Comparison of ENCODE assay signal across 10 cellular contexts in the genomic region with DNA sequence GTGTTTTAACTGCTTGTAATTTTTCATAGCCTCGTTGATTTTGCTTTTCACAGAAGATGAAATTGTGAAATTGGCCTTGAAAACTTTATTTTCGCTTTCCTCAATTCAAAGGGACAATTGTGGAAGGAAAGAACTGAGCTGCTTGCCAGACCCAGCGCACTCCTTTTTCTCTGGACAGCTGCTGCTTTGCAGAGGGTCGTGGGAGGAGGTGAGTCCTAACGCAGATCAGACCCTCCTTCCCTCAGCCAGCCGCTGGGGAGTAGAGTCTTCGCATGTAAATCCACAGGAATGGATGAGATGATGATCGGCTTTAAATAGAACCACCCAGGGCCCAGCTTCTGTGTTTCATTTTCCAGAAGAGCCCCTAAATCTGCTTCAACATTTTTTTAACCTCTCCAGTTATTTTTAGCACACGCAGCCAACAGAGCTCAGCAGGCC. TPM values are rescaled to one million over a fixed set of nuclear protein-coding genes. Genes with fewer than 3 reads are reported as not detected.
DNase-seq lines count a peak whose midpoint lies in the region; ATAC-seq and TF ChIP-seq lines count a peak whose summit lies in the region.
"Had no signal": no experiment of that assay in that cellular context is flagged by ENCODE, and none has a peak within 500 bp of the region (broad histone marks: within the 10 kb centered on the region; RNA-seq: fewer than 3 reads in every experiment).

No MANE protein-coding gene starts in this region.

- peak overlapping the region in 11 of 12 donors; percentile 8 to 66 (median 61) for H3K27ac ChIP-seq in heart left ventricle

- H3K36me3 ChIP-seq in heart left ventricle (no peaks in the 10 kb centered on the region), skeletal muscle satellite cell (ENCODE audit: insufficient read depth, low read length) (no peaks in the 10 kb centered on the region)

- H3K27me3 ChIP-seq in heart left ventricle: no peaks in the 10 kb centered on the region
- H3K27me3 ChIP-seq in skeletal muscle satellite cell (ENCODE audit: control insufficient read depth, insufficient read depth, low read length): no peaks in the 10 kb centered on the region

- no peaks in the 10 kb centered on the region for H3K9me3 ChIP-seq in heart left ventricle
- no peaks in the 10 kb centered on the region for H3K9me3 ChIP-seq in skeletal muscle satellite cell (replicated peaks; ENCODE audit: low read length)

- peak; percentile 43 for DNase-seq in GM03348 (ENCODE audit: low spot score)
- DNase-seq in heart left ventricle: peak in 4 of 5 donors; percentile 38 to 59 (median 49)
- no peak for DNase-seq in activated CD4-positive, CD25-positive, alpha-beta regulatory T cell treated with anti-CD3 and anti-CD28 coated beads, Interleukin-2, amount 50 U/mL, for 72 hours
- DNase-seq in Kasumi-1 (lab: John Stamatoyannopoulos, UW): no peak
- no peak for DNase-seq in T-helper 2 cell
- no peak for DNase-seq in ecto neural progenitor cell (ENCODE audit: low spot score)
- DNase-seq: activated gamma-delta T cell treated with Interleukin-2 at 50 U/mL for 16 hours, SIG-M5 had no signal

- TF ChIP-seq POLR2A in heart left ventricle (IDR thresholded peaks at IDR 0.05): no peak

- no peak for TF ChIP-seq CTCF in WI38 (IDR thresholded peaks at IDR 0.05; ENCODE audit: low read depth, low read length)
- no peak for TF ChIP-seq CTCF in heart left ventricle (IDR thresholded peaks at IDR 0.05)

- intact Hi-C loops in heart left ventricle (cut with DNase I): no loop called here

- H3K9ac ChIP-seq in skeletal muscle satellite cell (ENCODE audit: low read depth, low read length): peak overlapping the region; percentile 34

- peak in 2 of 4 donors; percentile 41 to 70 for ATAC-seq in heart left ventricle

- peaks cover 0 to 31% (median 3%) of the 10 kb centered on the region in 12 donors for H3K4me1 ChIP-seq in heart left ventricle
- H3K4me1 ChIP-seq in skeletal muscle satellite cell (ENCODE audit: control insufficient read depth, insufficient read depth, low read length): peaks cover 8% of the 10 kb centered on the region

- WGBS in heart left ventricle, 4 donors: 21 to 33% (median 27%) methylated on average over 9 of the region's 9 CpGs

- H3K4me2 ChIP-seq in skeletal muscle satellite cell (ENCODE audit: low read length): peak overlapping the region; percentile 74

- H3K4me3 ChIP-seq in WI38 (ENCODE audit: low read depth, low read length) (peak overlapping the region; percentile 11), heart left ventricle (peak overlapping the region in 9 of 12 donors; percentile 14 to 52 (median 31)), skeletal muscle satellite cell (ENCODE audit: low read length) (peak overlapping the region; percentile 44)

RNA-seq across cellular contexts. Expression of a gene that starts 42.7 kb away (rescaled TPM):
- total RNA-seq in heart left ventricle: 10 to 100 TPM; 59.1 to 97.1 (median 65.0) TPM
- polyA plus RNA-seq in heart left ventricle: 10 to 100 TPM; 43.7 to 78.8 TPM
- total RNA-seq in skeletal muscle satellite cell (2012; rRNA removed): 79.1 and 88.7 TPM in 2 replicates

Comparison
In these comparisons a context has a peak if more than half of its experiments do, and no peak if none do; other contexts are left out.
1. DNase-seq: peak in GM03348 (single experiment) and heart left ventricle (4 of 5); none in activated CD4-positive, CD25-positive, alpha-beta regulatory T cell treated with anti-CD3 and anti-CD28 coated beads, Interleukin-2, amount 50 U/mL, for 72 hours (single experiment), Kasumi-1 (0 of 2), T-helper 2 cell (0 of 5) and ecto neural progenitor cell (single experiment).
2. Peak in every context shown above with its lines, with median percentiles within 50 percentile points of each other: H3K4me3 ChIP-seq.